ENCODE assay signal across 23 cellular contexts in genomic region chr18:58348947-58349346, GRCh38.
"Had no signal": no experiment of that assay in that cellular context is flagged by ENCODE, and none has a peak within 500 bp of the region (broad histone marks: within the 10 kb centered on the region; RNA-seq: fewer than 3 reads in every experiment).

No MANE protein-coding gene starts in this region.

- H3K27me3 ChIP-seq: transverse colon had no signal

- H3K27ac Mint-ChIP-seq: activated naive CD8-positive, alpha-beta T cell treated with anti-CD3 and anti-CD28 coated beads, Interleukin-2, amount 50 U/mL, for 24 hours; activated T-helper 1 cell treated with anti-CD3 and anti-CD28 coated beads, Interleukin-12 subunit alpha, Interleukin-12 subunit beta, Interleukin-2, Interleukin-4 antibody, amounts not matched to agents 30 ng/mL and 10 ng/mL and 1 ng/mL, durations not matched to agents 14 hours and 24 hours and 36 hours; effector memory CD8-positive, alpha-beta T cell; immature natural killer cell; T-cell had no signal

- H3K9me3 Mint-ChIP-seq: activated naive CD8-positive, alpha-beta T cell treated with anti-CD3 and anti-CD28 coated beads, Interleukin-2, amount 50 U/mL, for 24 hours; activated T-helper 1 cell treated with anti-CD3 and anti-CD28 coated beads, Interleukin-12 subunit alpha, Interleukin-12 subunit beta, Interleukin-2, Interleukin-4 antibody, amounts not matched to agents 30 ng/mL and 10 ng/mL and 1 ng/mL, durations not matched to agents 14 hours and 24 hours and 36 hours; effector memory CD8-positive, alpha-beta T cell; immature natural killer cell; naive thymus-derived CD4-positive, alpha-beta T cell; T-cell had no signal

- DNase-seq: activated CD4-positive, CD25-positive, alpha-beta regulatory T cell treated with anti-CD3 and anti-CD28 coated beads, Interleukin-2, amount 50 U/mL, for 72 hours; activated naive CD4-positive, alpha-beta T cell; activated naive CD8-positive, alpha-beta T cell treated with anti-CD3 and anti-CD28 coated beads, Interleukin-2, amount 50 U/mL, for 24 hours; aorta; dermis blood vessel endothelial cell; effector memory CD8-positive, alpha-beta T cell; foreskin melanocyte; head of caudate nucleus; immature natural killer cell; mucosa of descending colon; naive thymus-derived CD4-positive, alpha-beta T cell; occipital lobe; right cardiac atrium; stimulated activated CD4-positive, alpha-beta T cell treated with anti-CD3 and anti-CD28 coated beads, Interleukin-15, amount 100 ng/mL, for 24 hours; stimulated activated CD4-positive, alpha-beta T cell treated with anti-CD3 and anti-CD28 coated beads, Interleukin-4, amount 100 ng/mL, for 24 hours; stimulated activated CD8-positive, alpha-beta memory T cell treated with anti-CD3 and anti-CD28 coated beads, Interleukin-4, amount 100 ng/mL, for 48 hours; stimulated activated naive CD8-positive, alpha-beta T cell treated with anti-CD3 and anti-CD28 coated beads, Interleukin-15, Interleukin-2, amounts not matched to agents 100 U/mL and 50 U/mL, for 24 hours; T-cell; T-helper 9 cell; transverse colon had no signal

- H3K27ac ChIP-seq: prostate gland, skin epidermis, transverse colon had no signal

- H3K4me1 ChIP-seq: transverse colon had no signal

- H3K4me3 ChIP-seq: mucosa of descending colon, prostate gland, skin epidermis, transverse colon had no signal

- H3K4me3 Mint-ChIP-seq: activated naive CD8-positive, alpha-beta T cell treated with anti-CD3 and anti-CD28 coated beads, Interleukin-2, amount 50 U/mL, for 24 hours; activated T-helper 1 cell treated with anti-CD3 and anti-CD28 coated beads, Interleukin-12 subunit alpha, Interleukin-12 subunit beta, Interleukin-2, Interleukin-4 antibody, amounts not matched to agents 30 ng/mL and 10 ng/mL and 1 ng/mL, durations not matched to agents 14 hours and 24 hours and 36 hours; effector memory CD8-positive, alpha-beta T cell; immature natural killer cell; naive thymus-derived CD4-positive, alpha-beta T cell; T-cell had no signal

- H3K27me3 Mint-ChIP-seq: activated naive CD8-positive, alpha-beta T cell treated with anti-CD3 and anti-CD28 coated beads, Interleukin-2, amount 50 U/mL, for 24 hours; effector memory CD8-positive, alpha-beta T cell; T-cell had no signal

- H3K4me1 Mint-ChIP-seq: activated naive CD8-positive, alpha-beta T cell treated with anti-CD3 and anti-CD28 coated beads, Interleukin-2, amount 50 U/mL, for 24 hours; immature natural killer cell; naive thymus-derived CD4-positive, alpha-beta T cell; T-cell had no signal

- H3K9me3 ChIP-seq: mucosa of descending colon, prostate gland, transverse colon had no signal

- H3K36me3 Mint-ChIP-seq: immature natural killer cell had no signal

- ATAC-seq: activated naive CD8-positive, alpha-beta T cell treated with anti-CD3 and anti-CD28 coated beads, Interleukin-2, amount 50 U/mL, for 24 hours; effector memory CD8-positive, alpha-beta T cell; mucosa of descending colon; right cardiac atrium; stimulated activated naive CD8-positive, alpha-beta T cell treated with anti-CD3 and anti-CD28 coated beads, Interleukin-15, Interleukin-2, amounts not matched to agents 100 U/mL and 50 U/mL, for 24 hours; T-cell had no signal
